Comparison of ENCODE assay signal across 30 cellular contexts in the genomic region with DNA sequence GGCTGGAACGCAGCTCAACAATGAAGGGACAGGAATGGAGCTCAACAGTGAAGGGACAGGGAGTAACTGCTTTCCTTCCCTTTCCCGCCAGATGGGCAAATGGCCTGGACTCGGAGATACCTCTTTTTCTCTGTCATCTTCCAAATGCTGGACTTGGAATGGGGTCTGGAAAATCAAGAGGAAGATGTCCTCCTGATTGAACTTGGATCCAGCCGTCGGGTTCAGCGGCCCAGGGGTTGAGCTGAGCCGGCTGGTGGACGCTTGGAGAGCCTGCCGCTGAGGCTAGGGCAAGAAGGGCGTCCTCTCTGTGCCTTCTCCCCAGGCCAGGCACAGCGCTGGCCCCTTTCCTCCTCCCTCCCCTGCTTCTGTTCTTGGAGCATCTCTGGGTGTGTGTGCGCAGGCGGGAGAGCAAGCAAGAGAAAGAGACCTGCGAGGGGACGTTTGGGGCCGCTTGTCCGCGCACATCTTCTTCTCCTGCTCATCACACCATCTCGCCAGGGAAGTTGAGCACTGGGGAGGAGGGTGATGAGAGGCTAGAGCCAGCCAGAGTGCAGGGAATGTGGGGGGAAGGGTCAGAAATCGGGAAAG. TPM values are rescaled to one million over a fixed set of nuclear protein-coding genes. Genes with fewer than 3 reads are reported as not detected.
"Had no signal": no experiment of that assay in that cellular context is flagged by ENCODE, and none has a peak within 500 bp of the region (broad histone marks: within the 10 kb centered on the region; RNA-seq: fewer than 3 reads in every experiment).

No MANE protein-coding gene starts in this region.

- H3K27ac ChIP-seq: body of pancreas, esophagus squamous epithelium, gastrocnemius medialis, parathyroid adenoma had no signal

- DNase-seq: activated CD4-positive, alpha-beta T cell treated with anti-CD3 and anti-CD28 coated beads for 36 hours; activated CD4-positive, alpha-beta T cell treated with anti-CD3 and anti-CD28 coated beads, Interleukin-2, amount 50 U/mL, for 4 hours; activated CD8-positive, alpha-beta memory T cell treated with anti-CD3 and anti-CD28 coated beads for 24 hours; activated CD8-positive, alpha-beta memory T cell treated with anti-CD3 and anti-CD28 coated beads, Interleukin-2, amount 50 U/mL, for 4 hours; activated effector memory CD4-positive, alpha-beta T cell treated with Interleukin-2 at 50 U/mL for 16 hours; activated naive CD4-positive, alpha-beta T cell treated with anti-CD3 and anti-CD28 coated beads for 36 hours; activated naive CD8-positive, alpha-beta T cell treated with anti-CD3 and anti-CD28 coated beads, Interleukin-2, amount 50 U/mL, for 24 hours; activated T-cell treated with anti-CD3 and anti-CD28 coated beads, Interleukin-2, amount 50 U/mL, for 4 hours; body of pancreas; dermis blood vessel endothelial cell; effector memory CD8-positive, alpha-beta T cell; esophagus squamous epithelium; gastrocnemius medialis; head of caudate nucleus; hypothalamus; islet precursor cell; left colon; small intestine; stimulated activated CD4-positive, alpha-beta T cell treated with anti-CD3 and anti-CD28 coated beads, Interleukin-15, amount 100 ng/mL, for 24 hours; stimulated activated CD4-positive, alpha-beta T cell treated with anti-CD3 and anti-CD28 coated beads, Interleukin-2, amount 100 ng/mL, for 48 hours; stimulated activated CD8-positive, alpha-beta memory T cell treated with anti-CD3 and anti-CD28 coated beads, Interleukin-4, amount 100 ng/mL, for 48 hours; stimulated activated naive CD4-positive, alpha-beta T cell; T-helper 1 cell; T-helper 9 cell had no signal

- H3K9me3 ChIP-seq: body of pancreas, esophagus squamous epithelium, gastrocnemius medialis had no signal

- ATAC-seq: activated CD4-positive, alpha-beta T cell treated with anti-CD3 and anti-CD28 coated beads for 36 hours; activated naive CD8-positive, alpha-beta T cell treated with anti-CD3 and anti-CD28 coated beads, Interleukin-2, amount 50 U/mL, for 24 hours; activated T-cell treated with anti-CD3 and anti-CD28 coated beads, Interleukin-2, amount 50 U/mL, for 4 hours; body of pancreas; effector memory CD8-positive, alpha-beta T cell; gastrocnemius medialis; left colon; sciatic nerve had no signal

- H3K9ac ChIP-seq: parathyroid adenoma had no signal

- H3K79me2 ChIP-seq: parathyroid adenoma had no signal

- H3K36me3 ChIP-seq: esophagus squamous epithelium, gastrocnemius medialis had no signal

- H3K4me3 ChIP-seq: body of pancreas, esophagus squamous epithelium, gastrocnemius medialis had no signal

RNA-seq across cellular contexts. Expression of gene NEUROD2, which starts 6.6 kb away (rescaled TPM):
- total RNA-seq: activated CD4-positive, alpha-beta T cell treated with anti-CD3 and anti-CD28 coated beads for 36 hours; activated naive CD4-positive, alpha-beta T cell treated with anti-CD3 and anti-CD28 coated beads for 36 hours; activated T-cell treated with anti-CD3 and anti-CD28 coated beads, Interleukin-2, amount 50 U/mL, for 4 hours; body of pancreas; dermis blood vessel endothelial cell; esophagus squamous epithelium; gastrocnemius medialis; sciatic nerve; subcutaneous adipose tissue; urinary bladder had no signal
- polyA plus RNA-seq: urinary bladder had no signal

RNA-seq across cellular contexts. Expression of gene PPP1R1B, which starts 25.6 kb away (rescaled TPM):
- total RNA-seq: dermis blood vessel endothelial cell, mononuclear cell, myocyte had no signal
